Comparison of ENCODE assay signal across 1 cellular context in genomic region chr6:68967549-68968300, GRCh38.
A peak's percentile ranks its signal among the peaks of the same experiment; 100 is the strongest.
TF ChIP-seq lines count a peak whose summit lies in the region.

No MANE protein-coding gene starts in this region.

TF ChIP-seq in K562, 482 proteins besides CTCF, POLR2A, EP300 and RAD21 (continued from another document and continues in another):
- TF ChIP-seq RNF219 (CRISPR knock-in tag; IDR thresholded peaks at IDR 0.05) (no peak), MCM2 (IDR thresholded peaks at IDR 0.05; ENCODE audit: low read depth) (no peak), NR3C1 (CRISPR knock-in tag; IDR thresholded peaks at IDR 0.05) (no peak), ZNF239 (CRISPR knock-in tag; IDR thresholded peaks at IDR 0.05) (no peak), ASH1L (IDR thresholded peaks at IDR 0.05; ENCODE audit: borderline replicate concordance, low read depth, partially characterized antibody) (no peak), ZNF507 (tag; conservative IDR thresholded peaks at IDR 0.05) (no peak), NFIC (IDR thresholded peaks at IDR 0.05) (peak; percentile 25; the same call in 1 of the 2 replicates), MED1 (CRISPR knock-in tag; IDR thresholded peaks at IDR 0.05; ENCODE audit: borderline replicate concordance) (no peak), PURB (CRISPR knock-in tag; IDR thresholded peaks at IDR 0.05; ENCODE audit: low read depth) (no peak), SAFB (IDR thresholded peaks at IDR 0.05; ENCODE audit: borderline replicate concordance, low read depth, low read length) (no peak), POLR3A (IDR thresholded peaks at IDR 0.05; ENCODE audit: borderline replicate concordance, extremely low read depth, insufficient read depth, insufficient read length) (no peak), FOXK2 (conservative IDR thresholded peaks at IDR 0.05 in 1 of 2, IDR thresholded peaks at IDR 0.05 in 1 of 2; ENCODE audit: low read depth in 2 of 2) (peak in 1 of 2 experiments; percentile 12; a peak in 1 of 4 replicates), U2AF2 (optimal IDR thresholded peaks at IDR 0.05; ENCODE audit: low read depth, low read length) (no peak), HNRNPK (IDR thresholded peaks at IDR 0.05; ENCODE audit: low read depth, low read length, poor library complexity, severe bottlenecking) (no peak), PRPF4 (IDR thresholded peaks at IDR 0.05; ENCODE audit: insufficient read depth, low read depth, low read length, poor library complexity, severe bottlenecking) (no peak), KHSRP (IDR thresholded peaks at IDR 0.05) (no peak), ARID1B (IDR thresholded peaks at IDR 0.05) (peak; percentile 88), CBX5 (IDR thresholded peaks at IDR 0.05; ENCODE audit: borderline replicate concordance, low read depth) (no peak), HIVEP1 (CRISPR knock-in tag; IDR thresholded peaks at IDR 0.05) (no peak), SP2 (IDR thresholded peaks at IDR 0.05; ENCODE audit: extremely low read depth, low read depth, low read length, poor library complexity, severe bottlenecking) (no peak), TCFL5 (CRISPR knock-in tag; conservative IDR thresholded peaks at IDR 0.05) (no peak), MNT (conservative IDR thresholded peaks at IDR 0.05) (peak in 1 of 2 experiments; percentile 54; a peak in 1 of 4 replicates), LARP7 (IDR thresholded peaks at IDR 0.05) (peak; percentile 68; the same call in 1 of the 2 replicates), ZNF740 (CRISPR knock-in tag; IDR thresholded peaks at IDR 0.05) (no peak), ZNF740 (tag; IDR thresholded peaks at IDR 0.05) (no peak), ZBTB49 (CRISPR knock-in tag; IDR thresholded peaks at IDR 0.05; ENCODE audit: borderline replicate concordance) (no peak), PPARD (CRISPR knock-in tag; IDR thresholded peaks at IDR 0.05) (no peak), BCL6 (CRISPR knock-in tag; IDR thresholded peaks at IDR 0.05) (no peak), ARID4B (CRISPR knock-in tag; IDR thresholded peaks at IDR 0.05) (no peak), JUN (IDR thresholded peaks at IDR 0.05; ENCODE audit: borderline replicate concordance, low read depth, low read length) (0 out of 2 replicates have a peak, but pooled peaks have one; percentile 33), JUN (CRISPR knock-in tag; IDR thresholded peaks at IDR 0.05; ENCODE audit: borderline replicate concordance) (no peak), NUFIP1 (IDR thresholded peaks at IDR 0.05; ENCODE audit: partially characterized antibody) (no peak), EHMT2 (IDR thresholded peaks at IDR 0.05) (peak; percentile 21; the same call in 1 of the 2 replicates), GTF3C2 (IDR thresholded peaks at IDR 0.05; ENCODE audit: borderline replicate concordance, extremely low read depth, insufficient read length) (no peak), ZNF551 (CRISPR knock-in tag; IDR thresholded peaks at IDR 0.05) (no peak), BRD9 (IDR thresholded peaks at IDR 0.05; ENCODE audit: low read depth, partially characterized antibody) (peak; percentile 60), NFE2 (IDR thresholded peaks at IDR 0.05; ENCODE audit: low read depth) (peak; percentile 75), TRIM25 (IDR thresholded peaks at IDR 0.05; ENCODE audit: borderline replicate concordance) (no peak), MAZ (CRISPR knock-in tag; conservative IDR thresholded peaks at IDR 0.05 in 1 of 2, IDR thresholded peaks at IDR 0.05 in 1 of 2) (no peak), FOXM1 (IDR thresholded peaks at IDR 0.05; ENCODE audit: low read depth) (no peak), FOXM1 (CRISPR knock-in tag; IDR thresholded peaks at IDR 0.05; ENCODE audit: low read depth) (no peak), HDAC3 (IDR thresholded peaks at IDR 0.05; ENCODE audit: borderline replicate concordance, partially characterized antibody) (peak; percentile 57), TAF7 (tag; IDR thresholded peaks at IDR 0.05) (no peak), MYC (IDR thresholded peaks at IDR 0.05; ENCODE audit: low read depth, low read length) (no peak), MYC (CRISPR knock-in tag; IDR thresholded peaks at IDR 0.05; ENCODE audit: borderline replicate concordance, low read depth) (no peak), ZNF785 (CRISPR knock-in tag; IDR thresholded peaks at IDR 0.05) (no peak)
